Comparison of ENCODE assay signal across 33 cellular contexts in genomic region chr4:174882317-174882992, GRCh38. TPM values are rescaled to one million over a fixed set of nuclear protein-coding genes. Genes with fewer than 3 reads are reported as not detected.
"Had no signal": no experiment of that assay in that cellular context is flagged by ENCODE, and none has a peak within 500 bp of the region (broad histone marks: within the 10 kb centered on the region; RNA-seq: fewer than 3 reads in every experiment).

No MANE protein-coding gene starts in this region.

- DNase-seq: activated CD4-positive, alpha-beta T cell treated with anti-CD3 and anti-CD28 coated beads, Interleukin-2, amount 10 ng/mL, durations not matched to agents 7 days and 5 days; activated CD4-positive, CD25-positive, alpha-beta regulatory T cell treated with anti-CD3 and anti-CD28 coated beads, Interleukin-2, amount 50 U/mL, for 72 hours; activated CD8-positive, alpha-beta memory T cell treated with anti-CD3 and anti-CD28 coated beads, Interleukin-2, amount 10 ng/mL, durations not matched to agents 7 days and 5 days; activated CD8-positive, alpha-beta T cell treated with anti-CD3 and anti-CD28 coated beads for 36 hours; activated gamma-delta T cell; activated T-cell treated with anti-CD3 and anti-CD28 coated beads for 4 hours; aorta; brain microvascular endothelial cell; central memory CD4-positive, alpha-beta T cell; dermis blood vessel endothelial cell; effector CD8-positive, alpha-beta T cell; foreskin melanocyte; glutamatergic neuron; immature natural killer cell; lower lobe of right lung; naive thymus-derived CD8-positive, alpha-beta T cell; posterior cingulate gyrus; small intestine; stimulated activated CD4-positive, alpha-beta T cell treated with anti-CD3 and anti-CD28 coated beads, Interleukin-15, amount 100 ng/mL, for 24 hours; stimulated activated CD4-positive, alpha-beta T cell treated with anti-CD3 and anti-CD28 coated beads, Interleukin-2, amount 100 ng/mL, for 48 hours; stimulated activated CD8-positive, alpha-beta memory T cell treated with anti-CD3 and anti-CD28 coated beads, Interleukin-4, amount 100 ng/mL, for 48 hours; stimulated activated naive B cell treated with anti-CD40 and anti-IgM and Interleukin-4, amounts not matched to agents 10 μg/mL and 1 μg/mL and 100 μg/mL, for 72 hours; transverse colon had no signal

- H3K4me1 ChIP-seq: lower lobe of right lung, neural progenitor cell, transverse colon, vagina had no signal

- H3K4me2 ChIP-seq: hepatocyte, neural progenitor cell had no signal

- H3K79me2 ChIP-seq: hepatocyte had no signal

- ATAC-seq: activated CD8-positive, alpha-beta memory T cell treated with anti-CD3 and anti-CD28 coated beads, Interleukin-2, amount 10 ng/mL, durations not matched to agents 7 days and 5 days; activated CD8-positive, alpha-beta T cell treated with anti-CD3 and anti-CD28 coated beads for 36 hours; esophagus mucosa; left lobe of liver; lower lobe of right lung; naive thymus-derived CD8-positive, alpha-beta T cell; sciatic nerve; stimulated activated naive B cell treated with anti-CD40 and anti-IgM and Interleukin-4, amounts not matched to agents 10 μg/mL and 1 μg/mL and 100 μg/mL, for 72 hours had no signal

- H3K27ac ChIP-seq: brain microvascular endothelial cell, hepatocyte, lower lobe of right lung, neural progenitor cell, transverse colon, vagina, VCaP had no signal

- H3K4me3 ChIP-seq: hepatocyte, lower lobe of right lung, neural progenitor cell, transverse colon, vagina had no signal

- H3K9me3 ChIP-seq: lower lobe of right lung, transverse colon, vagina had no signal

- H3K36me3 ChIP-seq: brain microvascular endothelial cell, lower lobe of right lung, neural progenitor cell, transverse colon, vagina had no signal

- H2AFZ ChIP-seq: hepatocyte, neural progenitor cell had no signal

- H3K9ac ChIP-seq: neural progenitor cell had no signal

- H3K27me3 ChIP-seq: brain microvascular endothelial cell, hepatocyte, neural progenitor cell, transverse colon, vagina had no signal

RNA-seq across cellular contexts. Expression of gene ADAM29, which starts 35.7 kb away (rescaled TPM):
- total RNA-seq: activated CD4-positive, alpha-beta T cell treated with anti-CD3 and anti-CD28 coated beads, Interleukin-2, amount 10 ng/mL, durations not matched to agents 7 days and 5 days; activated CD8-positive, alpha-beta memory T cell treated with anti-CD3 and anti-CD28 coated beads, Interleukin-2, amount 10 ng/mL, durations not matched to agents 7 days and 5 days; activated CD8-positive, alpha-beta T cell treated with anti-CD3 and anti-CD28 coated beads for 36 hours; aorta; dermis blood vessel endothelial cell; esophagus mucosa; hepatocyte; kidney epithelial cell; left lobe of liver; lower lobe of right lung; naive thymus-derived CD8-positive, alpha-beta T cell; omental fat pad; renal cortical epithelial cell; sciatic nerve; transverse colon; vagina had no signal
- polyA plus RNA-seq: aorta; hepatocyte; immature natural killer cell; naive thymus-derived CD8-positive, alpha-beta T cell; small intestine had no signal

RNA-seq across cellular contexts. Expression of gene GLRA3, which starts 53.4 kb away (rescaled TPM):
- total RNA-seq: activated CD4-positive, alpha-beta T cell treated with anti-CD3 and anti-CD28 coated beads, Interleukin-2, amount 10 ng/mL, durations not matched to agents 7 days and 5 days; activated CD8-positive, alpha-beta memory T cell treated with anti-CD3 and anti-CD28 coated beads, Interleukin-2, amount 10 ng/mL, durations not matched to agents 7 days and 5 days; activated CD8-positive, alpha-beta T cell treated with anti-CD3 and anti-CD28 coated beads for 36 hours; aorta; dermis blood vessel endothelial cell; esophagus mucosa; kidney epithelial cell; left lobe of liver; lower lobe of right lung; naive thymus-derived CD8-positive, alpha-beta T cell; omental fat pad; renal cortical epithelial cell; sciatic nerve; transverse colon; vagina had no signal
- polyA plus RNA-seq: aorta; hepatocyte; immature natural killer cell; naive thymus-derived CD8-positive, alpha-beta T cell had no signal
